30 cellular contexts compared by ENCODE assay signal in genomic region chr14:75999511-76000190, GRCh38.
"Had no signal": no experiment of that assay in that cellular context is flagged by ENCODE, and none has a peak within 500 bp of the region (broad histone marks: within the 10 kb centered on the region; RNA-seq: fewer than 3 reads in every experiment).

No MANE protein-coding gene starts in this region.

- H3K36me3 ChIP-seq: prostate gland had no signal

- H3K27ac Mint-ChIP-seq: activated B cell treated with CpG ODN at 0.5 μM for 24 hours; activated CD8-positive, alpha-beta T cell treated with anti-CD3 and anti-CD28 coated beads for 36 hours; activated T-helper 17 cell treated with anti-CD3 and anti-CD28 coated beads, Interleukin-2, amount 50 U/mL, for 72 hours; nephron; stimulated activated memory B cell treated with anti-CD40 and anti-IgM and Interleukin-4, amounts not matched to agents 10 μg/mL and 1 μg/mL and 100 μg/mL, for 72 hours; T-cell had no signal

- H3K4me2 ChIP-seq: smooth muscle cell had no signal

- H3K4me1 ChIP-seq: pancreas, prostate gland had no signal

- H3K4me1 Mint-ChIP-seq: activated B cell treated with CpG ODN at 0.5 μM for 24 hours; activated T-helper 17 cell treated with anti-CD3 and anti-CD28 coated beads, Interleukin-2, amount 50 U/mL, for 72 hours; stimulated activated memory B cell treated with anti-CD40 and anti-IgM and Interleukin-4, amounts not matched to agents 10 μg/mL and 1 μg/mL and 100 μg/mL, for 72 hours; T-cell had no signal

- FAIRE-seq: endometrium, islet of Langerhans, pancreas, urothelium cell line had no signal

- H3K27ac ChIP-seq: epithelial cell of prostate, left ventricle myocardium inferior, pancreas, prostate gland, suprapubic skin had no signal

- ATAC-seq: activated CD8-positive, alpha-beta T cell treated with anti-CD3 and anti-CD28 coated beads for 36 hours; activated T-cell treated with anti-CD3 and anti-CD28 coated beads, Interleukin-2, amount 50 U/mL, for 4 hours; activated T-helper 17 cell treated with anti-CD3 and anti-CD28 coated beads, Interleukin-2, amount 50 U/mL, for 72 hours; gastroesophageal sphincter; pancreas; stimulated activated memory B cell treated with anti-CD40 and anti-IgM and Interleukin-4, amounts not matched to agents 10 μg/mL and 1 μg/mL and 100 μg/mL, for 72 hours; T-cell had no signal

- H3K27me3 ChIP-seq: gastroesophageal sphincter, pancreas, stomach, suprapubic skin had no signal

- H3K4me3 ChIP-seq: gastroesophageal sphincter, left ventricle myocardium inferior, pancreas, prostate gland, smooth muscle cell, stomach, suprapubic skin had no signal

- H3K27me3 Mint-ChIP-seq: activated B cell treated with CpG ODN at 0.5 μM for 24 hours; activated CD8-positive, alpha-beta T cell treated with anti-CD3 and anti-CD28 coated beads for 36 hours; activated T-helper 17 cell treated with anti-CD3 and anti-CD28 coated beads, Interleukin-2, amount 50 U/mL, for 72 hours; stimulated activated memory B cell treated with anti-CD40 and anti-IgM and Interleukin-4, amounts not matched to agents 10 μg/mL and 1 μg/mL and 100 μg/mL, for 72 hours; T-cell had no signal

- H3K4me3 Mint-ChIP-seq: activated B cell treated with CpG ODN at 0.5 μM for 24 hours; activated CD8-positive, alpha-beta T cell treated with anti-CD3 and anti-CD28 coated beads for 36 hours; activated T-cell treated with anti-CD3 and anti-CD28 coated beads, Interleukin-2, amount 50 U/mL, for 4 hours; activated T-helper 17 cell treated with anti-CD3 and anti-CD28 coated beads, Interleukin-2, amount 50 U/mL, for 72 hours; nephron; stimulated activated memory B cell treated with anti-CD40 and anti-IgM and Interleukin-4, amounts not matched to agents 10 μg/mL and 1 μg/mL and 100 μg/mL, for 72 hours; T-cell had no signal

- DNase-seq: activated B cell treated with CpG ODN at 0.5 μM for 24 hours; activated CD4-positive, alpha-beta T cell treated with anti-CD3 and anti-CD28 coated beads, Interleukin-2, amount 50 U/mL, for 1 hour; activated CD8-positive, alpha-beta T cell treated with anti-CD3 and anti-CD28 coated beads for 36 hours; activated gamma-delta T cell treated with Interleukin-2 at 50 U/mL for 16 hours; activated naive CD4-positive, alpha-beta T cell treated with anti-CD3 and anti-CD28 coated beads, Interleukin-2, amount 50 U/mL, for 16 hours; activated T-cell treated with anti-CD3 and anti-CD28 coated beads, Interleukin-2, amount 50 U/mL, for 4 hours; amniotic stem cell; central memory CD4-positive, alpha-beta T cell; effector CD8-positive, alpha-beta T cell; left ventricle myocardium inferior; mammary epithelial cell; pancreas; retina; stimulated activated CD4-positive, alpha-beta T cell treated with anti-CD3 and anti-CD28 coated beads, Interleukin-1b, Interleukin-23, amount 100 ng/mL, for 48 hours; stimulated activated CD4-positive, alpha-beta T cell treated with anti-CD3 and anti-CD28 coated beads, Interleukin-4, amount 100 ng/mL, for 4 hours; stimulated activated CD8-positive, alpha-beta memory T cell treated with anti-CD3 and anti-CD28 coated beads, Interleukin-4, amount 100 ng/mL, for 48 hours; stomach; T-cell; trophoblast cell had no signal

- H3K9me3 ChIP-seq: pancreas, prostate gland, suprapubic skin had no signal
